30 cellular contexts compared by ENCODE assay signal in genomic region chr7:2542011-2542923, GRCh38. TPM values are rescaled to one million over a fixed set of nuclear protein-coding genes. Genes with fewer than 3 reads are reported as not detected.
A peak's percentile ranks its signal among the peaks of the same experiment; 100 is the strongest.
DNase-seq lines count a peak whose midpoint lies in the region; ATAC-seq and TF ChIP-seq lines count a peak whose summit lies in the region.
"Had no signal": no experiment of that assay in that cellular context is flagged by ENCODE, and none has a peak within 500 bp of the region (broad histone marks: within the 10 kb centered on the region; RNA-seq: fewer than 3 reads in every experiment).

No MANE protein-coding gene starts in this region.

- intact Hi-C loops in left cardiac atrium (cut with DNase I) (no loop called here), posterior vena cava (cut with DNase I) (loop anchor here in 1 of 2 donors (1.0 kb wide), 1 partner anchor 39 kb away; no protein-coding TSS in a partner anchor), Calu3 (cut with micrococcal nuclease; ENCODE audit: unreplicated experiment) (no loop called here)

- H3K27me3 ChIP-seq in Peyer's patch (no peaks in the 10 kb centered on the region), endodermal cell (ENCODE audit: control insufficient read depth, insufficient read depth, low read length, poor library complexity, severe bottlenecking) (no peaks in the 10 kb centered on the region)
- H3K27me3 ChIP-seq: brain microvascular endothelial cell, heart left ventricle had no signal

- H3K4me3 ChIP-seq in Peyer's patch (no peak overlapping the region), endodermal cell (ENCODE audit: low read length) (no peak overlapping the region)
- H3K4me3 ChIP-seq: HAP-1, heart left ventricle, PC-9, smooth muscle cell had no signal

- H3K27ac ChIP-seq in Peyer's patch (no peak overlapping the region), endodermal cell (ENCODE audit: low read depth, low read length) (no peak overlapping the region)
- H3K27ac ChIP-seq: brain microvascular endothelial cell, heart left ventricle, PC-9 had no signal

- CTCF ChIA-PET in Calu3 (lab: Charles Lee), result interaction anchor here (1.5 kb wide), 1 partner anchor 12 kb away, joined by 3 read pairs; no protein-coding TSS in a partner anchor

- no peak for TF ChIP-seq CTCF in Peyer's patch (IDR thresholded peaks at IDR 0.05)
- TF ChIP-seq CTCF in endodermal cell (conservative IDR thresholded peaks at IDR 0.05), result no peak
- TF ChIP-seq CTCF in Calu3 (IDR thresholded peaks at IDR 0.05; ENCODE audit: unreplicated experiment), result no peak

- DNase-seq in D341Med (ENCODE audit: low spot score) (peak; percentile 21), Peyer's patch (peak in 2 of 3 donors; percentile 11 to 43), left cardiac atrium (peak; percentile 15), posterior vena cava (ENCODE audit: low spot score) (peak; percentile 76), endodermal cell (no peak), HPDE6-E6E7 (ENCODE audit: extremely low spot score) (no peak), DMS153 treated with DMSO at 0.1 percent for 48 hours (lab: John Stamatoyannopoulos, UW; ENCODE audit: unreplicated experiment) (no peak), Calu3 (no peak)
- DNase-seq: activated B cell treated with CpG ODN at 0.5 μM for 24 hours; activated CD8-positive, alpha-beta memory T cell treated with anti-CD3 and anti-CD28 coated beads, Interleukin-2, amount 10 ng/mL, durations not matched to agents 7 days and 5 days; activated naive CD4-positive, alpha-beta T cell treated with anti-CD3 and anti-CD28 coated beads, Interleukin-2, amount 10 ng/mL, durations not matched to agents 7 days and 5 days; activated T-cell treated with anti-CD3 and anti-CD28 coated beads, Interleukin-2, amount 50 U/mL, for 48 hours; amniotic stem cell; brain microvascular endothelial cell; DMS 273 treated with DMSO at 0.1 percent for 48 hours; effector memory CD4-positive, alpha-beta T cell; foreskin fibroblast; naive B cell; NCI-H1092 treated with DMSO at 0.1 percent for 48 hours; NCI-H187; NCI-H2171 treated with DMSO at 0.1 percent for 48 hours; NCI-H524; NK-92 treated with Interleukin-12 subunit alpha and Interleukin-12 subunit beta, amount 100 ng/mL, for 24 hours; PC-9; stimulated activated CD4-positive, alpha-beta T cell treated with anti-CD3 and anti-CD28 coated beads, Interleukin-1b, Interleukin-23, amount 100 ng/mL, for 48 hours had no signal

- H3K27me3 Mint-ChIP-seq in endodermal cell (ENCODE audit: insufficient read depth) (no peaks in the 10 kb centered on the region), Calu3 (ENCODE audit: unreplicated experiment) (no peaks in the 10 kb centered on the region)
- H3K27me3 Mint-ChIP-seq: activated B cell treated with CpG ODN at 0.5 μM for 24 hours; activated CD8-positive, alpha-beta memory T cell treated with anti-CD3 and anti-CD28 coated beads, Interleukin-2, amount 10 ng/mL, durations not matched to agents 7 days and 5 days; activated naive CD4-positive, alpha-beta T cell treated with anti-CD3 and anti-CD28 coated beads, Interleukin-2, amount 10 ng/mL, durations not matched to agents 7 days and 5 days; naive B cell; T-cell; type B pancreatic cell had no signal

- 93 to 96% methylated on average over 15 to 27 of the region's 27 CpGs for WGBS in endodermal cell (ENCODE audit: insufficient coverage in 1 of 2, insufficient read length in 1 of 2), 2 experiments

- H3K9ac ChIP-seq in endodermal cell (ENCODE audit: extremely low read depth, low read length, poor library complexity, severe bottlenecking), result no peak overlapping the region

- H3K36me3 Mint-ChIP-seq in endodermal cell (ENCODE audit: low read depth) (peaks cover 49% of the 10 kb centered on the region), Calu3 (ENCODE audit: insufficient read depth, unreplicated experiment) (peaks cover 96% of the 10 kb centered on the region)
- H3K36me3 Mint-ChIP-seq: naive B cell, type B pancreatic cell had no signal

- no peaks in the 10 kb centered on the region for H3K9me3 Mint-ChIP-seq in endodermal cell
- no peaks in the 10 kb centered on the region for H3K9me3 Mint-ChIP-seq in Calu3 (ENCODE audit: low read depth, unreplicated experiment)
- H3K9me3 Mint-ChIP-seq: activated B cell treated with CpG ODN at 0.5 μM for 24 hours; activated naive CD4-positive, alpha-beta T cell treated with anti-CD3 and anti-CD28 coated beads, Interleukin-2, amount 10 ng/mL, durations not matched to agents 7 days and 5 days; naive B cell; T-cell; type B pancreatic cell had no signal

- H3K4me3 Mint-ChIP-seq in endodermal cell (no peak overlapping the region), Calu3 (ENCODE audit: low read depth, unreplicated experiment) (no peak overlapping the region)
- H3K4me3 Mint-ChIP-seq: activated B cell treated with CpG ODN at 0.5 μM for 24 hours; activated CD8-positive, alpha-beta memory T cell treated with anti-CD3 and anti-CD28 coated beads, Interleukin-2, amount 10 ng/mL, durations not matched to agents 7 days and 5 days; activated naive CD4-positive, alpha-beta T cell treated with anti-CD3 and anti-CD28 coated beads, Interleukin-2, amount 10 ng/mL, durations not matched to agents 7 days and 5 days; T-cell; type B pancreatic cell had no signal

- ATAC-seq in left cardiac atrium, result no peak
- ATAC-seq: activated CD8-positive, alpha-beta memory T cell treated with anti-CD3 and anti-CD28 coated beads, Interleukin-2, amount 10 ng/mL, durations not matched to agents 7 days and 5 days; heart left ventricle; T-cell had no signal

- no peak for TF ChIP-seq POLR2A in Peyer's patch (IDR thresholded peaks at IDR 0.05)

- H3K4me1 ChIP-seq in Peyer's patch, result no peaks in the 10 kb centered on the region
- no peaks in the 10 kb centered on the region for H3K4me1 ChIP-seq in endodermal cell (ENCODE audit: control insufficient read depth, insufficient read depth, low read length)
- H3K4me1 ChIP-seq: HAP-1, heart left ventricle had no signal

- H3K9me3 ChIP-seq in Peyer's patch (no peaks in the 10 kb centered on the region), endodermal cell (ENCODE audit: control insufficient read depth, low read length) (no peaks in the 10 kb centered on the region)
- H3K9me3 ChIP-seq: HAP-1, heart left ventricle had no signal

- no peaks in the 10 kb centered on the region for H3K4me1 Mint-ChIP-seq in endodermal cell
- no peaks in the 10 kb centered on the region for H3K4me1 Mint-ChIP-seq in Calu3 (ENCODE audit: low read depth, unreplicated experiment)
- H3K4me1 Mint-ChIP-seq: activated CD8-positive, alpha-beta memory T cell treated with anti-CD3 and anti-CD28 coated beads, Interleukin-2, amount 10 ng/mL, durations not matched to agents 7 days and 5 days; activated naive CD4-positive, alpha-beta T cell treated with anti-CD3 and anti-CD28 coated beads, Interleukin-2, amount 10 ng/mL, durations not matched to agents 7 days and 5 days had no signal

- no TSS peak for BruUV-seq in Calu3 (replicated peaks; lab: Mats Ljungman, UMichigan)

- H3K27ac Mint-ChIP-seq in endodermal cell, result no peak overlapping the region
- H3K27ac Mint-ChIP-seq in Calu3 (ENCODE audit: unreplicated experiment), result no peak overlapping the region
- H3K27ac Mint-ChIP-seq: activated B cell treated with CpG ODN at 0.5 μM for 24 hours; activated CD8-positive, alpha-beta memory T cell treated with anti-CD3 and anti-CD28 coated beads, Interleukin-2, amount 10 ng/mL, durations not matched to agents 7 days and 5 days; type B pancreatic cell had no signal

- H3K36me3 ChIP-seq in Peyer's patch, result peaks cover 0 to 91% (median 0%) of the 10 kb centered on the region in 3 donors
- H3K36me3 ChIP-seq in endodermal cell (ENCODE audit: control insufficient read depth, insufficient read depth, low read length), result peaks cover 14% of the 10 kb centered on the region

RNA-seq across cellular contexts. Expression of gene BRAT1, which starts 13.1 kb away (rescaled TPM):
- total RNA-seq in Peyer's patch (10 to 100 TPM; 43.3 to 73.3 (median 54.1) TPM), left cardiac atrium (10 to 100 TPM; 14.6 to 17.6 TPM), posterior vena cava (10 to 100 TPM; 16.3 to 17.2 TPM), endodermal cell (10 to 100 TPM; 42.1 to 42.7 TPM), Calu3 (2022) (56.2 and 59.6 TPM in 2 replicates)
- polyA plus RNA-seq in endodermal cell (2013, experiment 1 of 2), result 46.3 TPM
- polyA plus RNA-seq in endodermal cell (2013, experiment 2 of 2), result 42.2 TPM

RNA-seq across cellular contexts. Expression of gene IQCE, which starts 16.5 kb away (rescaled TPM):
- total RNA-seq in Peyer's patch (100 to 1,000 TPM in 1 of 4 donors, 10 to 100 TPM in 3; 30.0 to 159 (median 72.2) TPM), left cardiac atrium (10 to 100 TPM; 11.5 to 12.0 TPM), posterior vena cava (10 to 100 TPM; 14.6 to 19.1 TPM), endodermal cell (10 to 100 TPM; 15.4 to 20.8 TPM), Calu3 (2022) (94.8 and 96.4 TPM in 2 replicates)
- 15.7 TPM for polyA plus RNA-seq in endodermal cell (2013, experiment 1 of 2)
- polyA plus RNA-seq in endodermal cell (2013, experiment 2 of 2), result 13.5 TPM

RNA-seq across cellular contexts. Expression of gene LFNG, which starts 22.7 kb away (rescaled TPM):
- total RNA-seq in Peyer's patch (100 to 1,000 TPM in 1 of 4 donors, 10 to 100 TPM in 3; 22.3 to 104 (median 41.7) TPM), left cardiac atrium (1 to 10 TPM; 8.7 to 9.2 TPM), posterior vena cava (10 to 100 TPM; 15.2 to 16.5 TPM), endodermal cell (10 to 100 TPM; 16.0 to 47.2 TPM), Calu3 (2022) (46.8 and 59.1 TPM in 2 replicates)
- polyA plus RNA-seq in endodermal cell (2013, experiment 1 of 2), result 54.6 TPM
- polyA plus RNA-seq in endodermal cell (2013, experiment 2 of 2), result 43.4 TPM

Comparison
In these comparisons a context has a peak if more than half of its experiments do, and no peak if none do; other contexts are left out.
1. DNase-seq: peak in D341Med (single experiment), Peyer's patch (2 of 3), left cardiac atrium (single experiment) and posterior vena cava (single experiment); none in endodermal cell (single experiment), HPDE6-E6E7 (single experiment), DMS153 treated with DMSO at 0.1 percent for 48 hours (single experiment) and Calu3 (single experiment).